6 cellular contexts compared by ENCODE assay signal in the genomic region with DNA sequence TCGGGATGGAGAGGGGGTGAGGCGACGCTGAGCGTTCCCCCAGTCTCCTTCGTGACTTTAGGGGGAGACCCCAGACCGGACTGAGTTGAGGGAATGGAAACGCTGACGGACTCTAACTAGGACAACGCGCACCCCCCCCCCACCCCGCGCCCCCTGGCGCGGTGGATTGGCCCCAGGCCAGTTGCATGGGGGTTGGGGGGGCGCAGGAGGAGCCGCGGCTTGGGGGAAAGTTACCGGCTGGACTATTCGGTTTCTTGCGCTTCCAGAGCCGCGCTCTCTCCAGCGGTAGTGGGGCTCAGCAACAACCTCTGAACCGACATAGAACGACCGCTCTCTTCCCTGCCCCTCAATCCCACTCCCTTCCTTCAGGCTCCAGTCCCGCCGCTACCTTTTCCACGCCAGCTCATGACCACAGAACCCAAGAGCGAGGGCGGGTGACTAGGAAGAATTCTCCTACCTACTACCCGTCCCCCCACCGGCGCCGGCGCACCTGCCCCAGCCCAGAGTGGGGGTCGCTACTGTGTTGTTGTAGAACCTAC. TPM values are rescaled to one million over a fixed set of nuclear protein-coding genes. Genes with fewer than 3 reads are reported as not detected.
DNase-seq lines count a peak whose midpoint lies in the region; ATAC-seq and TF ChIP-seq lines count a peak whose summit lies in the region.

No MANE protein-coding gene starts in this region.

- no peaks in the 10 kb centered on the region for H3K27me3 Mint-ChIP-seq in mesothelial cell of epicardium (ENCODE audit: low read depth)

- H3K9ac ChIP-seq in adipocyte (ENCODE audit: low read length): peak overlapping the region; percentile 100

- H3K9me3 Mint-ChIP-seq in mesothelial cell of epicardium: no peaks in the 10 kb centered on the region

- DNase-seq in SHP77 (lab: John Stamatoyannopoulos, UW) (peak; percentile 52 to 67), SHP77 treated with DMSO at 0.1 percent for 48 hours (lab: John Stamatoyannopoulos, UW) (no peak), adipocyte (ENCODE audit: low read depth) (peak; percentile 58), mesothelial cell of epicardium (ENCODE audit: low spot score in 2 of 2, unreplicated experiment in 2 of 2) (peak in 1 of 2 experiments; percentile 57), DMS153 (lab: John Stamatoyannopoulos, UW) (no peak)

- ATAC-seq in GM18858 (IDR thresholded peaks at IDR 0.05; ENCODE audit: unreplicated experiment): no peak

- peaks cover 25% of the 10 kb centered on the region for H3K4me1 Mint-ChIP-seq in mesothelial cell of epicardium

- TF ChIP-seq CTCF in mesothelial cell of epicardium (IDR thresholded peaks at IDR 0.05; ENCODE audit: unreplicated experiment): no peak

- peak overlapping the region; percentile 100 for H3K4me3 ChIP-seq in adipocyte (ENCODE audit: low read length)

- H3K36me3 Mint-ChIP-seq in mesothelial cell of epicardium: no peaks in the 10 kb centered on the region

- peaks cover 60% of the 10 kb centered on the region for H3K4me1 ChIP-seq in adipocyte (ENCODE audit: control insufficient read depth, insufficient read depth, low read length)

- H3K4me3 Mint-ChIP-seq in mesothelial cell of epicardium: peak overlapping the region; percentile 96

- peak overlapping the region; percentile 92 for H3K27ac Mint-ChIP-seq in mesothelial cell of epicardium

- H3K27me3 ChIP-seq in adipocyte (replicated peaks; ENCODE audit: control insufficient read depth, insufficient read depth, low read length): no peaks in the 10 kb centered on the region

- no peaks in the 10 kb centered on the region for H3K9me3 ChIP-seq in adipocyte (ENCODE audit: control insufficient read depth, low read length)

- H3K36me3 ChIP-seq in adipocyte (ENCODE audit: control insufficient read depth, insufficient read depth, low read length, severe bottlenecking): no peaks in the 10 kb centered on the region

RNA-seq across cellular contexts. Expression of a gene that starts 0.7 kb away (rescaled TPM):
- total RNA-seq in mesothelial cell of epicardium: 19.9 to 21.7 TPM (median 21.7 TPM) in 3 replicates

RNA-seq across cellular contexts. Expression of a gene that starts 9.9 kb away (rescaled TPM):
- total RNA-seq in mesothelial cell of epicardium: 0.49 to 1.3 TPM (median 0.87 TPM) in 3 replicates

RNA-seq across cellular contexts. Expression of a gene that starts 20.2 kb away (rescaled TPM):
- total RNA-seq in mesothelial cell of epicardium: 46.8 to 49.6 TPM (median 48.3 TPM) in 3 replicates

RNA-seq across cellular contexts. Expression of a gene that starts 28.8 kb away (rescaled TPM):
- 64.0 to 70.9 TPM (median 68.2 TPM) in 3 replicates for total RNA-seq in mesothelial cell of epicardium

RNA-seq across cellular contexts. Expression of a gene that starts 30.3 kb away (rescaled TPM):
- 1.8 to 2.9 TPM (median 1.9 TPM) in 3 replicates for total RNA-seq in mesothelial cell of epicardium

Comparison
In these comparisons a context has a peak if more than half of its experiments do, and no peak if none do; other contexts are left out.
1. DNase-seq: peak in SHP77 (2 of 2) and adipocyte (single experiment); none in SHP77 treated with DMSO at 0.1 percent for 48 hours (single experiment) and DMS153 (single experiment).